Comparison of ENCODE assay signal across 8 cellular contexts in genomic region chr14:68210729-68211299, GRCh38.
DNase-seq lines count a peak whose midpoint lies in the region; ATAC-seq and TF ChIP-seq lines count a peak whose summit lies in the region.

No MANE protein-coding gene starts in this region.

- peak; percentile 46 for DNase-seq in activated T-cell treated with anti-CD3 and anti-CD28 coated beads for 24 hours (ENCODE audit: low read depth)
- no peak for DNase-seq in activated T-cell treated with anti-CD3 and anti-CD28 coated beads, Interleukin-2, amount 50 U/mL, for 1 hour
- peak; percentile 98 for DNase-seq in RPMI7951 (ENCODE audit: low read depth)
- peak; percentile 94 for DNase-seq in astrocyte of the spinal cord (ENCODE audit: low read depth, low spot score)
- peak; percentile 100 for DNase-seq in kidney tubule cell (ENCODE audit: low spot score)
- peak; percentile 18 for DNase-seq in stimulated activated CD8-positive, alpha-beta memory T cell treated with anti-CD3 and anti-CD28 coated beads, Interleukin-4, amount 100 ng/mL, for 24 hours (ENCODE audit: low read depth)
- DNase-seq in NCI-H1092 (lab: John Stamatoyannopoulos, UW), result no peak

- H3K4me3 ChIP-seq in astrocyte of the spinal cord (ENCODE audit: low read depth, low read length), result no peak overlapping the region

- ATAC-seq in HG02981 (IDR thresholded peaks at IDR 0.05; ENCODE audit: unreplicated experiment), result peak; percentile 82

- TF ChIP-seq CTCF in astrocyte of the spinal cord (IDR thresholded peaks at IDR 0.05; ENCODE audit: low read depth, low read length), result no peak

- in situ Hi-C loops in astrocyte of the spinal cord (cut with HindIII; ENCODE audit: low sequenced_read_pairs), result no loop called here

Comparison
In these comparisons a context has a peak if more than half of its experiments do, and no peak if none do; other contexts are left out.
1. DNase-seq: peak in activated T-cell treated with anti-CD3 and anti-CD28 coated beads for 24 hours (single experiment), RPMI7951 (single experiment), astrocyte of the spinal cord (single experiment), kidney tubule cell (single experiment) and stimulated activated CD8-positive, alpha-beta memory T cell treated with anti-CD3 and anti-CD28 coated beads, Interleukin-4, amount 100 ng/mL, for 24 hours (single experiment); none in activated T-cell treated with anti-CD3 and anti-CD28 coated beads, Interleukin-2, amount 50 U/mL, for 1 hour (single experiment) and NCI-H1092 (single experiment).